In genomic region chr1:93591833-93592635, GRCh38 we compare ENCODE assay signal across 9 cellular contexts.
A peak's percentile ranks its signal among the peaks of the same experiment; 100 is the strongest.
DNase-seq lines count a peak whose midpoint lies in the region; ATAC-seq and TF ChIP-seq lines count a peak whose summit lies in the region.
"Had no signal": no experiment of that assay in that cellular context is flagged by ENCODE, and none has a peak within 500 bp of the region (broad histone marks: within the 10 kb centered on the region; RNA-seq: fewer than 3 reads in every experiment).

No MANE protein-coding gene starts in this region.

- ATAC-seq in HG03045 (IDR thresholded peaks at IDR 0.05; ENCODE audit: unreplicated experiment) = peak; percentile 71

- intact Hi-C loops in activated naive CD4-positive, alpha-beta T cell treated with anti-CD3 and anti-CD28 coated beads for 36 hours (cut with micrococcal nuclease) = no loop called here
- intact Hi-C loops in esophagus muscularis mucosa (cut with DNase I) = no loop called here

- H3K4me3 Mint-ChIP-seq in activated naive CD4-positive, alpha-beta T cell treated with anti-CD3 and anti-CD28 coated beads for 36 hours = no peak overlapping the region
- H3K4me3 Mint-ChIP-seq in brain (peak overlapping the region in 1 of 5 experiments; percentile 24), progenitor cell of endocrine pancreas (ENCODE audit: low read depth) (peak overlapping the region; percentile 53)
- H3K4me3 Mint-ChIP-seq: CD4-positive, CD25-positive, alpha-beta regulatory T cell had no signal

- H3K27me3 ChIP-seq in esophagus muscularis mucosa = no peaks in the 10 kb centered on the region

- H3K27ac ChIP-seq in esophagus muscularis mucosa (replicated peaks in 1 of 4) = peak overlapping the region in 2 of 4 donors; percentile 1 to 34

- H3K4me1 ChIP-seq in esophagus muscularis mucosa = peaks cover 55 to 58% (median 57%) of the 10 kb centered on the region in 4 donors

- no peaks in the 10 kb centered on the region for H3K36me3 Mint-ChIP-seq in activated naive CD4-positive, alpha-beta T cell treated with anti-CD3 and anti-CD28 coated beads for 36 hours (ENCODE audit: low read depth)
- peaks cover 25% of the 10 kb centered on the region for H3K36me3 Mint-ChIP-seq in brain
- no peaks in the 10 kb centered on the region for H3K36me3 Mint-ChIP-seq in progenitor cell of endocrine pancreas (ENCODE audit: insufficient read depth)

- H3K4me1 Mint-ChIP-seq in activated naive CD4-positive, alpha-beta T cell treated with anti-CD3 and anti-CD28 coated beads for 36 hours (ENCODE audit: low read depth) = peaks cover 8% of the 10 kb centered on the region
- H3K4me1 Mint-ChIP-seq in brain (peaks cover 74% of the 10 kb centered on the region), progenitor cell of endocrine pancreas (ENCODE audit: low read depth) (peaks cover 30% of the 10 kb centered on the region)

- TF ChIP-seq EP300 in esophagus muscularis mucosa (IDR thresholded peaks at IDR 0.05) = no peak

- WGBS in esophagus muscularis mucosa = 79% methylated on average over 18 of the region's 19 CpGs

- no peaks in the 10 kb centered on the region for H3K9me3 ChIP-seq in esophagus muscularis mucosa

- H3K36me3 ChIP-seq in esophagus muscularis mucosa = peaks cover 7 to 48% (median 35%) of the 10 kb centered on the region in 4 donors

- H3K27ac Mint-ChIP-seq in activated naive CD4-positive, alpha-beta T cell treated with anti-CD3 and anti-CD28 coated beads for 36 hours = no peak overlapping the region
- H3K27ac Mint-ChIP-seq in brain = peak overlapping the region in 4 of 5 experiments; percentile 44 to 87 (median 72)
- peak overlapping the region; percentile 97 for H3K27ac Mint-ChIP-seq in progenitor cell of endocrine pancreas
- H3K27ac Mint-ChIP-seq: CD4-positive, CD25-positive, alpha-beta regulatory T cell had no signal

- TF ChIP-seq CTCF in brain (conservative IDR thresholded peaks at IDR 0.05) = no peak
- TF ChIP-seq CTCF in progenitor cell of endocrine pancreas (IDR thresholded peaks at IDR 0.05; ENCODE audit: unreplicated experiment) = no peak
- no peak for TF ChIP-seq CTCF in esophagus muscularis mucosa (IDR thresholded peaks at IDR 0.05)

- H3K4me3 ChIP-seq in esophagus muscularis mucosa = no peak overlapping the region

- no peaks in the 10 kb centered on the region for H3K9me3 Mint-ChIP-seq in activated naive CD4-positive, alpha-beta T cell treated with anti-CD3 and anti-CD28 coated beads for 36 hours
- no peaks in the 10 kb centered on the region for H3K9me3 Mint-ChIP-seq in brain
- no peaks in the 10 kb centered on the region for H3K9me3 Mint-ChIP-seq in progenitor cell of endocrine pancreas (ENCODE audit: low read depth)
- H3K9me3 Mint-ChIP-seq: CD4-positive, CD25-positive, alpha-beta regulatory T cell had no signal

- H3K27me3 Mint-ChIP-seq in activated naive CD4-positive, alpha-beta T cell treated with anti-CD3 and anti-CD28 coated beads for 36 hours (ENCODE audit: low read depth) = no peaks in the 10 kb centered on the region
- H3K27me3 Mint-ChIP-seq in brain = no peaks in the 10 kb centered on the region
- H3K27me3 Mint-ChIP-seq in progenitor cell of endocrine pancreas = no peaks in the 10 kb centered on the region

- DNase-seq in activated naive CD4-positive, alpha-beta T cell treated with anti-CD3 and anti-CD28 coated beads for 36 hours = peak; percentile 20
- no peak for DNase-seq in activated naive CD4-positive, alpha-beta T cell (lab: John Stamatoyannopoulos, UW)
- DNase-seq in NCI-H2107 treated with DMSO at 0.1 percent for 48 hours (lab: John Stamatoyannopoulos, UW; ENCODE audit: unreplicated experiment) = peak; percentile 98
- DNase-seq in progenitor cell of endocrine pancreas (ENCODE audit: low spot score, unreplicated experiment) = peak; percentile 27
- DNase-seq in esophagus muscularis mucosa (ENCODE audit: extremely low spot score) = no peak
- no peak for DNase-seq in GF-D8 (lab: John Stamatoyannopoulos, UW)

- TF ChIP-seq POLR2A in esophagus muscularis mucosa (IDR thresholded peaks at IDR 0.05; ENCODE audit: low read depth) = no peak

- CTCF ChIA-PET in activated naive CD4-positive, alpha-beta T cell treated with anti-CD3 and anti-CD28 coated beads for 36 hours (lab: Charles Lee) = interaction anchor here (1.1 kb wide), 1 partner anchor 37 kb away, joined by 3 read pairs; no protein-coding TSS in a partner anchor

Comparison
In these comparisons a context has a peak if more than half of its experiments do, and no peak if none do; other contexts are left out.
1. DNase-seq: peak in activated naive CD4-positive, alpha-beta T cell treated with anti-CD3 and anti-CD28 coated beads for 36 hours (single experiment), NCI-H2107 treated with DMSO at 0.1 percent for 48 hours (single experiment) and progenitor cell of endocrine pancreas (single experiment); none in activated naive CD4-positive, alpha-beta T cell (0 of 4), esophagus muscularis mucosa (single experiment) and GF-D8 (single experiment).